Comparison of ENCODE assay signal across 12 cellular contexts in the genomic region with DNA sequence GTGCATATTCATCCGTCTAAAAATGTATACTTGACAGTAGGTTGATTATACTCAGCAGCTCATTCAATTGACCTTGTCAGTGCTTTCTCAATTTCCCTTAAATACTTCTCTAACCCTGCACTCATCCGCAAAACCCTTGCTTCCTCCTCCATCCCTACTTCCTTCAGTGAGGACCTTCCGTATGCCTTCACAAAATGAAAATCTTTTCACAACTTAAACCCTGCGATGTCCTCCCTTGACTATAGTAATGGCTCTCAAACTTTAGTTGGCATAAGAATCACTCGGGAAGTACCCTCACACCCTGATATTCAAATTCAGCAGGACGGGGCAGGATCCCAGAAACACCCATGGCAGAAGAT. TPM values are rescaled to one million over a fixed set of nuclear protein-coding genes. Genes with fewer than 3 reads are reported as not detected.
DNase-seq lines count a peak whose midpoint lies in the region; FAIRE-seq and TF ChIP-seq lines count a peak whose summit lies in the region.
"Had no signal": no experiment of that assay in that cellular context is flagged by ENCODE, and none has a peak within 500 bp of the region (broad histone marks: within the 10 kb centered on the region; RNA-seq: fewer than 3 reads in every experiment).

No MANE protein-coding gene starts in this region.

- H3K36me3 ChIP-seq in adrenal gland (replicated peaks in 1 of 2): no peaks in the 10 kb centered on the region
- H3K36me3 ChIP-seq in H7 (replicated peaks; ENCODE audit: control insufficient read depth, insufficient read depth, low read length): no peaks in the 10 kb centered on the region; the same call in 1 of the 2 replicates
- H3K36me3 ChIP-seq: breast epithelium, Peyer's patch had no signal

- peak overlapping the region; percentile 87 for H3K4me3 Mint-ChIP-seq in activated T-helper 1 cell treated with anti-CD3 and anti-CD28 coated beads, Interleukin-12 subunit alpha, Interleukin-12 subunit beta, Interleukin-2, Interleukin-4 antibody, amounts not matched to agents 30 ng/mL and 10 ng/mL and 1 ng/mL, durations not matched to agents 14 hours and 24 hours and 36 hours
- no peak overlapping the region for H3K4me3 Mint-ChIP-seq in neural crest cell

- peak overlapping the region; percentile 99 for H3K27ac Mint-ChIP-seq in activated T-helper 1 cell treated with anti-CD3 and anti-CD28 coated beads, Interleukin-12 subunit alpha, Interleukin-12 subunit beta, Interleukin-2, Interleukin-4 antibody, amounts not matched to agents 30 ng/mL and 10 ng/mL and 1 ng/mL, durations not matched to agents 14 hours and 24 hours and 36 hours
- H3K27ac Mint-ChIP-seq in neural crest cell (ENCODE audit: unreplicated experiment): peak overlapping the region; percentile 80

- H3K9me3 ChIP-seq in adrenal gland (replicated peaks in 1 of 3): no peaks in the 10 kb centered on the region
- H3K9me3 ChIP-seq: breast epithelium, Peyer's patch had no signal

- no peak for TF ChIP-seq POLR2A in adrenal gland (IDR thresholded peaks at IDR 0.05)

- intact Hi-C loops in activated T-helper 1 cell treated with anti-CD3 and anti-CD28 coated beads, Interleukin-12 subunit alpha, Interleukin-12 subunit beta, Interleukin-2, Interleukin-4 antibody, amounts not matched to agents 30 ng/mL and 10 ng/mL and 1 ng/mL, durations not matched to agents 14 hours and 24 hours and 36 hours (cut with micrococcal nuclease): loop anchor here (10.0 kb wide), 2 partner anchors 478 to 1858 kb away; no protein-coding TSS in a partner anchor
- intact Hi-C loops in adrenal gland (cut with DNase I): loop anchor here in 1 of 2 donors (10.0 kb wide), 1 partner anchor 82 kb away; no protein-coding TSS in a partner anchor

- no peaks in the 10 kb centered on the region for H3K9me3 Mint-ChIP-seq in activated T-helper 1 cell treated with anti-CD3 and anti-CD28 coated beads, Interleukin-12 subunit alpha, Interleukin-12 subunit beta, Interleukin-2, Interleukin-4 antibody, amounts not matched to agents 30 ng/mL and 10 ng/mL and 1 ng/mL, durations not matched to agents 14 hours and 24 hours and 36 hours
- H3K9me3 Mint-ChIP-seq in neural crest cell: no peaks in the 10 kb centered on the region

- in situ Hi-C loops in GM13977 (cut with MboI; ENCODE audit: low pct_unique_long_range_greater_than_20kb, low sequenced_read_pairs, unreplicated experiment): no loop called here

- TF ChIP-seq CTCF in neural crest cell (conservative IDR thresholded peaks at IDR 0.05): no peak
- no peak for TF ChIP-seq CTCF in adrenal gland (IDR thresholded peaks at IDR 0.05)
- TF ChIP-seq CTCF in GM13977 (IDR thresholded peaks at IDR 0.05; ENCODE audit: extremely low read depth, insufficient read depth, missing control alignments): no peak

- H3K27me3 ChIP-seq in adrenal gland (no peaks in the 10 kb centered on the region), H7 (ENCODE audit: control insufficient read depth, insufficient read depth, low read length) (no peaks in the 10 kb centered on the region)
- H3K27me3 ChIP-seq: breast epithelium, Peyer's patch had no signal

- WGBS in adrenal gland, 4 donors: 75 to 84% (median 78%) methylated on average over 6 of the region's 6 CpGs

- H3K36me3 Mint-ChIP-seq in activated T-helper 1 cell treated with anti-CD3 and anti-CD28 coated beads, Interleukin-12 subunit alpha, Interleukin-12 subunit beta, Interleukin-2, Interleukin-4 antibody, amounts not matched to agents 30 ng/mL and 10 ng/mL and 1 ng/mL, durations not matched to agents 14 hours and 24 hours and 36 hours (ENCODE audit: low read depth): peaks cover 7% of the 10 kb centered on the region
- no peaks in the 10 kb centered on the region for H3K36me3 Mint-ChIP-seq in neural crest cell (ENCODE audit: low read depth)

- H3K4me1 ChIP-seq in adrenal gland (replicated peaks in 1 of 2): peaks cover 25 to 55% of the 10 kb centered on the region in 2 donors

- DNase-seq in SIG-M5 treated with dmso at 0.1 percent for 504 hours (lab: John Stamatoyannopoulos, UW; ENCODE audit: unreplicated experiment) (peak; percentile 33), SIG-M5 (lab: John Stamatoyannopoulos, UW) (no peak), GM19239 (ENCODE audit: insufficient read length, low spot score) (no peak), neural crest cell (ENCODE audit: low read depth, low spot score) (no peak), adrenal gland (no peak), GM13977 (ENCODE audit: low spot score) (no peak), H7 (no peak)
- no peak for DNase-seq in activated T-helper 1 cell treated with anti-CD3 and anti-CD28 coated beads, Interleukin-12 subunit alpha, Interleukin-12 subunit beta, Interleukin-2, Interleukin-4 antibody, amounts not matched to agents 30 ng/mL and 10 ng/mL and 1 ng/mL, durations not matched to agents 14 hours and 24 hours and 36 hours (ENCODE audit: low spot score)
- DNase-seq: NCI-H2227 treated with DMSO at 0.1 percent for 48 hours had no signal

- H3K27ac ChIP-seq in adrenal gland: no peak overlapping the region

- H3K4me1 Mint-ChIP-seq in activated T-helper 1 cell treated with anti-CD3 and anti-CD28 coated beads, Interleukin-12 subunit alpha, Interleukin-12 subunit beta, Interleukin-2, Interleukin-4 antibody, amounts not matched to agents 30 ng/mL and 10 ng/mL and 1 ng/mL, durations not matched to agents 14 hours and 24 hours and 36 hours (ENCODE audit: low read depth): peaks cover 89% of the 10 kb centered on the region
- peaks cover 49% of the 10 kb centered on the region for H3K4me1 Mint-ChIP-seq in neural crest cell

- FAIRE-seq in GM19239 (lab: Jason Lieb, UNC): peak; percentile 73

- no peak overlapping the region for H3K4me3 ChIP-seq in adrenal gland
- H3K4me3 ChIP-seq in H7 (ENCODE audit: insufficient read depth, low read depth, low read length): no peak overlapping the region

- no peaks in the 10 kb centered on the region for H3K27me3 Mint-ChIP-seq in activated T-helper 1 cell treated with anti-CD3 and anti-CD28 coated beads, Interleukin-12 subunit alpha, Interleukin-12 subunit beta, Interleukin-2, Interleukin-4 antibody, amounts not matched to agents 30 ng/mL and 10 ng/mL and 1 ng/mL, durations not matched to agents 14 hours and 24 hours and 36 hours (ENCODE audit: insufficient read depth)
- peaks cover 30% of the 10 kb centered on the region for H3K27me3 Mint-ChIP-seq in neural crest cell (ENCODE audit: low read depth)

RNA-seq across cellular contexts. Expression of gene MBOAT1, which starts 5.2 kb away (rescaled TPM):
- 12.2 and 13.5 TPM in 2 replicates for total RNA-seq in activated T-helper 1 cell treated with anti-CD3 and anti-CD28 coated beads, Interleukin-12 subunit alpha, Interleukin-12 subunit beta, Interleukin-2, Interleukin-4 antibody, amounts not matched to agents 30 ng/mL and 10 ng/mL and 1 ng/mL, durations not matched to agents 14 hours and 24 hours and 36 hours
- total RNA-seq in neural crest cell: 11.4 and 12.0 TPM in 2 replicates
- total RNA-seq in adrenal gland: 10 to 100 TPM in 2 of 8 donors, 1 to 10 TPM in 6; 1.5 to 11.2 (median 9.1) TPM
- polyA plus RNA-seq in adrenal gland: 1 to 10 TPM; 1.6 to 2.2 (median 2.0) TPM
- total RNA-seq in H7 (2014; rRNA removed; shearing (Covaris generic)): 17.9 and 23.6 TPM in 2 replicates
- polyA plus RNA-seq: neural cell had no signal
